Comparison of ENCODE assay signal across 1 cellular context in the genomic region with DNA sequence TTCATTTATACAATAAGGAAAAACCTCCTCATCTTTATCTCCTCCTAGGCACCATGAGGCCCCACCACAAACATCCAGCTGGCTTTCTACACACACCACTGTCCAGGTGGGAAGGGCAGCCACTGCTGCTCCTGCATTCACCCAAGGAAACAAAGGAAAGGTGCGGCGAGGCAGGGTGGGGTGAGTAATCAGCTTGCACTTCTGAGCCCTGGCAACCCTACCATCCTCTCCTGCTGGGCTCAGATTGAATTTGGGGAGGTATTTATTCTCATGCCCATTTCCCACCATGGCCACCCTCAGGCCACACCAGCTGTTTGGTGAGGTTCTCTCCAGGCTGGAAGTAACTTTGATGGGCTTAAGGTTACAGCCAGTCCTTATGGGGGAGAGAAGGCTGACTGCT.
TF ChIP-seq lines count a peak whose summit lies in the region.

No MANE protein-coding gene starts in this region.

TF ChIP-seq in H1, 55 proteins besides CTCF, POLR2A, EP300 and RAD21:
- no peak for TF ChIP-seq POLR2AphosphoS5 (IDR thresholded peaks at IDR 0.05; ENCODE audit: low read depth, low read length)
- TF ChIP-seq CHD1 (IDR thresholded peaks at IDR 0.05; ENCODE audit: low read depth, low read length) = no peak
- TF ChIP-seq SP4 (IDR thresholded peaks at IDR 0.05; ENCODE audit: low read length) = no peak
- no peak for TF ChIP-seq GTF2F1 (IDR thresholded peaks at IDR 0.05; ENCODE audit: borderline replicate concordance, low read depth, low read length)
- TF ChIP-seq CBX8 (IDR thresholded peaks at IDR 0.05; ENCODE audit: borderline replicate concordance, low read depth, low read length) = no peak
- no peak for TF ChIP-seq BRCA1 (IDR thresholded peaks at IDR 0.05; ENCODE audit: low read depth, low read length)
- no peak for TF ChIP-seq BACH1 (IDR thresholded peaks at IDR 0.05; ENCODE audit: low read length)
- no peak for TF ChIP-seq SUZ12 (IDR thresholded peaks at IDR 0.05; ENCODE audit: low read length)
- TF ChIP-seq, protein P1, sequence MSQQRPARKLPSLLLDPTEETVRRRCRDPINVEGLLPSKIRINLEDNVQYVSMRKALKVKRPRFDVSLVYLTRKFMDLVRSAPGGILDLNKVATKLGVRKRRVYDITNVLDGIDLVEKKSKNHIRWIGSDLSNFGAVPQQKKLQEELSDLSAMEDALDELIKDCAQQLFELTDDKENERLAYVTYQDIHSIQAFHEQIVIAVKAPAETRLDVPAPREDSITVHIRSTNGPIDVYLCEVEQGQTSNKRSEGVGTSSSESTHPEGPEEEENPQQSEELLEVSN (IDR thresholded peaks at IDR 0.05) = no peak
- no peak for TF ChIP-seq RFX5 (IDR thresholded peaks at IDR 0.05; ENCODE audit: borderline replicate concordance, low read depth, low read length)
- no peak for TF ChIP-seq MAX (IDR thresholded peaks at IDR 0.05)
- no peak for TF ChIP-seq KDM4A (IDR thresholded peaks at IDR 0.05; ENCODE audit: low read depth, low read length, severe bottlenecking)
- TF ChIP-seq ZNF274 (IDR thresholded peaks at IDR 0.05; ENCODE audit: borderline replicate concordance, extremely low read depth, low read length) = no peak
- TF ChIP-seq JUND (IDR thresholded peaks at IDR 0.05; ENCODE audit: low read length) = no peak
